In the genomic region with DNA sequence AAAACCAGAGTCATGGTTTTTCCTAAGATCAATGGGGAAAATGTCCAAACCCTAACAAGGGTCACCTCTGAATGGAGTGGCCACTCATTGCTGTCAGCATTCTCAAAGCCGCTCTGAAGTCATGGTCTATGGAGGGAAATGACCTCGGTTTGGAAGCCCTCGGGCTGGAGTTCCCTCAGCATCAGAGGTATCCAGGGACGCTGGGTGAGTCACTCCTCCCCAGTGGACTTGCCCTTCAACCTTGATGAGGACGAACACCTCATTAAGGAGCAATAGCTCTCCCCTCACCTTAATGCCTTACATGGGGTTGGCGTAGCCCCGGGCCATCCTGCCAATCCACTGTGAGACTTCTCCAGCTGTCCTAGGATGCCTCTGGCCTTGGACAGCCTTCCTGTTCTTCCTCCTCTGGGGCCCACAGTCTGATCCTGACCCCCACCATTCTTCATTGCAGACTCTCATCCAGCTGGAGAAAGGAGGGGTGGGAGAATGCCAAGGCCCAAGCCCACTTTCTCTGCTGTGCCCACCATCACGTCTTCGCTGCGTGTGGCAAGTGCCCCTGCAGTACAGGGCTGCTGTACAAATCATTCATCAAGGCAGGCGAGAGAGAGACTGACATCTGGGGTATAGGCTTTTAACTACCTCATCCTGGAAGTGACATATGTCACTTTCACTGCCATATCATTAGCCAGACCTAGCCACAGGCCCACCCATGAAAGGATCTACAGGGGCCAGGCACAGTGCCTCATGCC, we compare ENCODE assay signal across 1 cellular context.
A peak's percentile ranks its signal among the peaks of the same experiment; 100 is the strongest.
TF ChIP-seq lines count a peak whose summit lies in the region.

No MANE protein-coding gene starts in this region.

TF ChIP-seq in K562, 482 proteins besides CTCF, POLR2A, EP300 and RAD21 (continued from another document):
- TF ChIP-seq, protein P1, sequence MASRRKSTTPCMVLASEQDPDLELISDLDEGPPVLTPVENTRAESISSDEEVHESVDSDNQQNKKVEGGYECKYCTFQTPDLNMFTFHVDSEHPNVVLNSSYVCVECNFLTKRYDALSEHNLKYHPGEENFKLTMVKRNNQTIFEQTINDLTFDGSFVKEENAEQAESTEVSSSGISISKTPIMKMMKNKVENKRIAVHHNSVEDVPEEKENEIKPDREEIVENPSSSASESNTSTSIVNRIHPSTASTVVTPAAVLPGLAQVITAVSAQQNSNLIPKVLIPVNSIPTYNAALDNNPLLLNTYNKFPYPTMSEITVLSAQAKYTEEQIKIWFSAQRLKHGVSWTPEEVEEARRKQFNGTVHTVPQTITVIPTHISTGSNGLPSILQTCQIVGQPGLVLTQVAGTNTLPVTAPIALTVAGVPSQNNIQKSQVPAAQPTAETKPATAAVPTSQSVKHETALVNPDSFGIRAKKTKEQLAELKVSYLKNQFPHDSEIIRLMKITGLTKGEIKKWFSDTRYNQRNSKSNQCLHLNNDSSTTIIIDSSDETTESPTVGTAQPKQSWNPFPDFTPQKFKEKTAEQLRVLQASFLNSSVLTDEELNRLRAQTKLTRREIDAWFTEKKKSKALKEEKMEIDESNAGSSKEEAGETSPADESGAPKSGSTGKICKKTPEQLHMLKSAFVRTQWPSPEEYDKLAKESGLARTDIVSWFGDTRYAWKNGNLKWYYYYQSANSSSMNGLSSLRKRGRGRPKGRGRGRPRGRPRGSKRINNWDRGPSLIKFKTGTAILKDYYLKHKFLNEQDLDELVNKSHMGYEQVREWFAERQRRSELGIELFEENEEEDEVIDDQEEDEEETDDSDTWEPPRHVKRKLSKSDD (conservative IDR thresholded peaks at IDR 0.05; ENCODE audit: low read length) = no peak
- TF ChIP-seq FOXM1 (IDR thresholded peaks at IDR 0.05; ENCODE audit: low read depth) = no peak
- TF ChIP-seq FOXM1 (CRISPR knock-in tag; IDR thresholded peaks at IDR 0.05; ENCODE audit: low read depth) = no peak
- TF ChIP-seq MEIS2 (IDR thresholded peaks at IDR 0.05; ENCODE audit: partially characterized antibody) = peak; percentile 29
- TF ChIP-seq FOXK1 (CRISPR knock-in tag; IDR thresholded peaks at IDR 0.05; ENCODE audit: borderline replicate concordance) = no peak
- TF ChIP-seq TAF9B (IDR thresholded peaks at IDR 0.05; ENCODE audit: partially characterized antibody) = no peak
- no peak for TF ChIP-seq NFE2 (IDR thresholded peaks at IDR 0.05; ENCODE audit: low read depth)
- peak; percentile 46 for TF ChIP-seq JUND (IDR thresholded peaks at IDR 0.05; ENCODE audit: borderline replicate concordance, low read depth, low read length)
- no peak for TF ChIP-seq JUND (tag; IDR thresholded peaks at IDR 0.05; ENCODE audit: borderline replicate concordance, low read depth, low read length)
- peak; percentile 10; the same call in 1 of the 2 replicates for TF ChIP-seq TAL1 (IDR thresholded peaks at IDR 0.05)
- peak; percentile 31; the same call in 1 of the 2 replicates for TF ChIP-seq CBFA2T3 (IDR thresholded peaks at IDR 0.05)
